8 cellular contexts compared by ENCODE assay signal in genomic region chr1:45303582-45304310, GRCh38. TPM values are rescaled to one million over a fixed set of nuclear protein-coding genes. Genes with fewer than 3 reads are reported as not detected.
DNase-seq lines count a peak whose midpoint lies in the region; ATAC-seq, FAIRE-seq and TF ChIP-seq lines count a peak whose summit lies in the region.

No MANE protein-coding gene starts in this region.

- peaks cover 5% of the 10 kb centered on the region for H3K27me3 Mint-ChIP-seq in progenitor cell of endocrine pancreas

- peaks cover 8% of the 10 kb centered on the region for H3K4me1 Mint-ChIP-seq in progenitor cell of endocrine pancreas (ENCODE audit: low read depth)

- no peaks in the 10 kb centered on the region for H3K36me3 Mint-ChIP-seq in progenitor cell of endocrine pancreas (ENCODE audit: insufficient read depth)

- no peaks in the 10 kb centered on the region for H3K36me3 ChIP-seq in left ventricle myocardium inferior

- H3K27ac Mint-ChIP-seq in progenitor cell of endocrine pancreas = peak overlapping the region; percentile 94

- FAIRE-seq in GM12892 (lab: Jason Lieb, UNC) = peak; percentile 88

- no peaks in the 10 kb centered on the region for H3K9me3 Mint-ChIP-seq in progenitor cell of endocrine pancreas (ENCODE audit: low read depth)

- TF ChIP-seq CTCF in left ventricle myocardium inferior (IDR thresholded peaks at IDR 0.05; ENCODE audit: borderline replicate concordance) (peak; percentile 69), progenitor cell of endocrine pancreas (IDR thresholded peaks at IDR 0.05; ENCODE audit: unreplicated experiment) (peak; percentile 69)

- ATAC-seq in HG02840 (IDR thresholded peaks at IDR 0.05; ENCODE audit: low FRiP score, unreplicated experiment) = peak; percentile 68

- peak overlapping the region; percentile 97 for H3K27ac ChIP-seq in left ventricle myocardium inferior (replicated peaks)

- peak overlapping the region; percentile 87 for H3K4me3 ChIP-seq in left ventricle myocardium inferior

- peak overlapping the region; percentile 92 for H3K4me3 Mint-ChIP-seq in progenitor cell of endocrine pancreas (ENCODE audit: low read depth)

- peak; percentile 84 for TF ChIP-seq POLR2A in GM12892 (IDR thresholded peaks at IDR 0.05; ENCODE audit: low read depth, low read length)

- H3K27me3 ChIP-seq in left ventricle myocardium inferior (ENCODE audit: low read depth) = no peaks in the 10 kb centered on the region

- peaks cover 21% of the 10 kb centered on the region for H3K4me1 ChIP-seq in left ventricle myocardium inferior

- H3K9me3 ChIP-seq in left ventricle myocardium inferior (replicated peaks) = no peaks in the 10 kb centered on the region

- DNase-seq in GM12892 (ENCODE audit: insufficient read length) (peak; percentile 92), NCI-H1436 treated with DMSO at 0.1 percent for 48 hours (lab: John Stamatoyannopoulos, UW) (peak; percentile 79), T follicular helper cell (ENCODE audit: low read depth) (peak; percentile 97), amniotic stem cell (lab: John Stamatoyannopoulos, UW) (peak; percentile 97), left ventricle myocardium inferior (peak; percentile 99), progenitor cell of endocrine pancreas (ENCODE audit: low spot score, unreplicated experiment) (peak; percentile 95), ureter (ENCODE audit: low spot score) (peak; percentile 99)

- intact Hi-C loops in left ventricle myocardium inferior (cut with micrococcal nuclease) = no loop called here

RNA-seq across cellular contexts. Expression of gene HPDL, which starts 22.9 kb away (rescaled TPM):
- 9.8 TPM for polyA plus RNA-seq in GM12892 (2012; ENCODE audit: missing spikeins)
- total RNA-seq in left ventricle myocardium inferior = not detected
- 2.4 and 3.6 TPM in 2 replicates for total RNA-seq in progenitor cell of endocrine pancreas
- 2.3 TPM for total RNA-seq in ureter

RNA-seq across cellular contexts. Expression of gene TOE1, which starts 36.2 kb away (rescaled TPM):
- polyA plus RNA-seq in GM12892 (2012; ENCODE audit: missing spikeins) = 11.9 TPM
- total RNA-seq in left ventricle myocardium inferior = 3.2 TPM
- 11.7 and 12.3 TPM in 2 replicates for total RNA-seq in progenitor cell of endocrine pancreas
- total RNA-seq in ureter = 11.8 TPM

RNA-seq across cellular contexts. Expression of gene MUTYH, which starts 36.5 kb away (rescaled TPM):
- 18.9 TPM for polyA plus RNA-seq in GM12892 (2012; ENCODE audit: missing spikeins)
- total RNA-seq in left ventricle myocardium inferior = 8.1 TPM
- 52.3 and 59.3 TPM in 2 replicates for total RNA-seq in progenitor cell of endocrine pancreas
- total RNA-seq in ureter = 34.2 TPM

Comparison
In these comparisons a context has a peak if more than half of its experiments do, and no peak if none do; other contexts are left out.
1. Peak in every context shown above with its lines: DNase-seq, ATAC-seq, H3K4me3 ChIP-seq and H3K27ac ChIP-seq.